Comparison of ENCODE assay signal across 1 cellular context in the genomic region with DNA sequence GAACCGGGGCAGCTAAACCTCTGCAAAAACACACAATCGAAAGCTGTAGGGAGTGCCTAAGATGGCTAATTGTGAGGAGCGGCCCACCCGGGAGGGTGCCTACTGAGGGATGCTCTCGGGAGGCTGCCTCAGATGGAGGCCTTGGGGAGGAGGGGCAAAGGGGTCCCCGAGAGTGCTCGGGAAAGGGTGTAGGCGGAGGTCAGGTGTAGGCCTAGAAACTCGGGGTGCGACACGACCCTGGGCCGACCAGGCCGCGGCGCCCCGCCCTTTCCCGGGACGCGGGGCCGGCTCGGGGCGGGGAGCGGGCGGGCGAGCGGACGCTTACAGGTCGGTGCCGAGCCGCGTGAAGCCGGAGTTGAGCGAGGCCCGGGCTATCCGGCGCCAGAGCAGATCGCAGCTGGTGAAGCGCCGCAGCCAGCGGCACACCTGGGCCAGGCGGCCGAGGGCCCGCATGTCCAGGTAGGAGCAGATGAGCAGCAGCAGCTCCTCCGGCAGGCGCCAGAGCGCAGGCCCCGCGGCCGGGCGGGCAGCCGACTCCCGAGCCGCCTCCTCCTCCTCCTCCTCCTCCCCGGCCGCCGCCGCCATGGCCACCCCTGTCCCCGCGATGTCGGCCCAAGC.
A peak's percentile ranks its signal among the peaks of the same experiment; 100 is the strongest.
TF ChIP-seq lines count a peak whose summit lies in the region.

No MANE protein-coding gene starts in this region.

TF ChIP-seq in HepG2, 621 proteins besides CTCF, POLR2A, EP300 and RAD21 (continued from another document):
- TF ChIP-seq, protein P1, sequence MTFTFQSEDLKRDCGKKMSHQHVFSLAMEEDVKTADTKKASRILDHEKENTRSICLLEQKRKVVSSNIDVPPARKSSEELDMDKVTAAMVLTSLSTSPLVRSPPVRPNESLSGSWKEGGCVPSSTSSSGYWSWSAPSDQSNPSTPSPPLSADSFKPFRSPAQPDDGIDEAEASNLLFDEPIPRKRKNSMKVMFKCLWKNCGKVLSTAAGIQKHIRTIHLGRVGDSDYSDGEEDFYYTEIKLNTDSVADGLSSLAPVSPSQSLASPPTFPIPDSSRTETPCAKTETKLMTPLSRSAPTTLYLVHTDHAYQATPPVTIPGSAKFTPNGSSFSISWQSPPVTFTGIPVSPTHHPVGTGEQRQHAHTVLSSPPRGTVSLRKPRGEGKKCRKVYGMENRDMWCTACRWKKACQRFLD (CRISPR knock-in tag; IDR thresholded peaks at IDR 0.05; ENCODE audit: borderline replicate concordance) = peak; percentile 34
- TF ChIP-seq, protein P2, sequence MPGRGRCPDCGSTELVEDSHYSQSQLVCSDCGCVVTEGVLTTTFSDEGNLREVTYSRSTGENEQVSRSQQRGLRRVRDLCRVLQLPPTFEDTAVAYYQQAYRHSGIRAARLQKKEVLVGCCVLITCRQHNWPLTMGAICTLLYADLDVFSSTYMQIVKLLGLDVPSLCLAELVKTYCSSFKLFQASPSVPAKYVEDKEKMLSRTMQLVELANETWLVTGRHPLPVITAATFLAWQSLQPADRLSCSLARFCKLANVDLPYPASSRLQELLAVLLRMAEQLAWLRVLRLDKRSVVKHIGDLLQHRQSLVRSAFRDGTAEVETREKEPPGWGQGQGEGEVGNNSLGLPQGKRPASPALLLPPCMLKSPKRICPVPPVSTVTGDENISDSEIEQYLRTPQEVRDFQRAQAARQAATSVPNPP (CRISPR knock-in tag; IDR thresholded peaks at IDR 0.05) = no peak
- TF ChIP-seq CHCHD3 (CRISPR knock-in tag; IDR thresholded peaks at IDR 0.05) = 0 out of 2 replicates have a peak, but pooled peaks have one; percentile 7
- peak; percentile 80; the same call in 1 of the 2 replicates for TF ChIP-seq ZNF773 (CRISPR knock-in tag; IDR thresholded peaks at IDR 0.05; ENCODE audit: borderline replicate concordance)
- TF ChIP-seq KDM2A (CRISPR knock-in tag; IDR thresholded peaks at IDR 0.05; ENCODE audit: borderline replicate concordance, low read depth) = peak; percentile 66
- no peak for TF ChIP-seq SMC3 (IDR thresholded peaks at IDR 0.05; ENCODE audit: low read length)
- no peak for TF ChIP-seq PCBP2 (optimal IDR thresholded peaks at IDR 0.05; ENCODE audit: low read depth, low read length, poor library complexity, severe bottlenecking)
- TF ChIP-seq ZNF329 (CRISPR knock-in tag; IDR thresholded peaks at IDR 0.05; ENCODE audit: low read depth) = peak; percentile 47; the same call in 1 of the 2 replicates
- 0 out of 2 replicates have a peak, but pooled peaks have one; percentile 36 for TF ChIP-seq EED (CRISPR knock-in tag; IDR thresholded peaks at IDR 0.05)
- TF ChIP-seq ZFX (CRISPR knock-in tag; IDR thresholded peaks at IDR 0.05; ENCODE audit: low read depth) = peak; percentile 100
- TF ChIP-seq MEF2D (CRISPR knock-in tag; IDR thresholded peaks at IDR 0.05) = no peak
- no peak for TF ChIP-seq KLF9 (CRISPR knock-in tag; IDR thresholded peaks at IDR 0.05; ENCODE audit: low read depth)
- no peak for TF ChIP-seq ZNF30 (CRISPR knock-in tag; IDR thresholded peaks at IDR 0.05)
- TF ChIP-seq TARDBP (CRISPR knock-in tag; IDR thresholded peaks at IDR 0.05) = peak; percentile 62; the same call in 1 of the 2 replicates
- TF ChIP-seq FUBP1 (CRISPR knock-in tag; IDR thresholded peaks at IDR 0.05; ENCODE audit: borderline replicate concordance) = no peak
- no peak for TF ChIP-seq NFE2L1 (CRISPR knock-in tag; IDR thresholded peaks at IDR 0.05; ENCODE audit: borderline replicate concordance)
- TF ChIP-seq THAP11 (CRISPR knock-in tag; IDR thresholded peaks at IDR 0.05) = peak; percentile 74
- no peak for TF ChIP-seq ZNF7 (CRISPR knock-in tag; IDR thresholded peaks at IDR 0.05)
- TF ChIP-seq ZNF616 (CRISPR knock-in tag; IDR thresholded peaks at IDR 0.05; ENCODE audit: low read depth) = peak; percentile 49; the same call in 1 of the 2 replicates
- TF ChIP-seq ZUFSP (CRISPR knock-in tag; IDR thresholded peaks at IDR 0.05; ENCODE audit: borderline replicate concordance) = no peak
- no peak for TF ChIP-seq HOXD1 (CRISPR knock-in tag; IDR thresholded peaks at IDR 0.05)
- peak; percentile 17; the same call in 1 of the 2 replicates for TF ChIP-seq AKAP8 (CRISPR knock-in tag; IDR thresholded peaks at IDR 0.05)
- peak; percentile 29; the same call in 1 of the 2 replicates for TF ChIP-seq AHDC1 (CRISPR knock-in tag; IDR thresholded peaks at IDR 0.05; ENCODE audit: borderline replicate concordance)
- peak; percentile 31; the same call in 1 of the 2 replicates for TF ChIP-seq ZNF441 (CRISPR knock-in tag; IDR thresholded peaks at IDR 0.05; ENCODE audit: borderline replicate concordance)
- peak; percentile 42; the same call in 1 of the 2 replicates for TF ChIP-seq MED1 (CRISPR knock-in tag; IDR thresholded peaks at IDR 0.05)
- peak; percentile 60 for TF ChIP-seq RBM22 (optimal IDR thresholded peaks at IDR 0.05; ENCODE audit: low read length)
- no peak for TF ChIP-seq SRSF4 (IDR thresholded peaks at IDR 0.05; ENCODE audit: low read depth, low read length, poor library complexity, severe bottlenecking)
- TF ChIP-seq NONO (IDR thresholded peaks at IDR 0.05) = no peak
- TF ChIP-seq NONO (CRISPR knock-in tag; conservative IDR thresholded peaks at IDR 0.05) = 0 out of 2 replicates have a peak, but pooled peaks have one; percentile 49
- TF ChIP-seq, protein P3, sequence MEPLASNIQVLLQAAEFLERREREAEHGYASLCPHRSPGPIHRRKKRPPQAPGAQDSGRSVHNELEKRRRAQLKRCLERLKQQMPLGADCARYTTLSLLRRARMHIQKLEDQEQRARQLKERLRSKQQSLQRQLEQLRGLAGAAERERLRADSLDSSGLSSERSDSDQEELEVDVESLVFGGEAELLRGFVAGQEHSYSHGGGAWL (CRISPR knock-in tag; IDR thresholded peaks at IDR 0.05) = peak; percentile 69; the same call in 1 of the 2 replicates
- peak; percentile 50; the same call in 1 of the 2 replicates for TF ChIP-seq TBX2 (CRISPR knock-in tag; IDR thresholded peaks at IDR 0.05; ENCODE audit: borderline replicate concordance)
- no peak for TF ChIP-seq HHEX (CRISPR knock-in tag; IDR thresholded peaks at IDR 0.05)
- TF ChIP-seq ZEB1 (IDR thresholded peaks at IDR 0.05; ENCODE audit: insufficient replicate concordance, low read depth) = no peak
- 0 out of 2 replicates have a peak, but pooled peaks have one; percentile 54 for TF ChIP-seq TBP (CRISPR knock-in tag; IDR thresholded peaks at IDR 0.05)
- 0 out of 2 replicates have a peak, but pooled peaks have one; percentile 15 for TF ChIP-seq ZNF557 (CRISPR knock-in tag; IDR thresholded peaks at IDR 0.05)
- no peak for TF ChIP-seq ZNF12 (CRISPR knock-in tag; IDR thresholded peaks at IDR 0.05)
- peak; percentile 30; the same call in 1 of the 2 replicates for TF ChIP-seq ELF3 (CRISPR knock-in tag; IDR thresholded peaks at IDR 0.05)
- TF ChIP-seq TAF15 (IDR thresholded peaks at IDR 0.05; ENCODE audit: low read depth, low read length, poor library complexity, severe bottlenecking) = no peak
- TF ChIP-seq MAF1 (CRISPR knock-in tag; IDR thresholded peaks at IDR 0.05; ENCODE audit: borderline replicate concordance) = no peak
- peak; percentile 66; the same call in 1 of the 2 replicates for TF ChIP-seq MXD4 (CRISPR knock-in tag; IDR thresholded peaks at IDR 0.05)
- no peak for TF ChIP-seq SETDB1 (CRISPR knock-in tag; IDR thresholded peaks at IDR 0.05; ENCODE audit: borderline replicate concordance)
- TF ChIP-seq FOXC1 (CRISPR knock-in tag; IDR thresholded peaks at IDR 0.05; ENCODE audit: borderline replicate concordance) = no peak
- TF ChIP-seq SRY (CRISPR knock-in tag; IDR thresholded peaks at IDR 0.05) = peak; percentile 43
- no peak for TF ChIP-seq SNAPC2 (CRISPR knock-in tag; IDR thresholded peaks at IDR 0.05)
- TF ChIP-seq ZNF580 (CRISPR knock-in tag; IDR thresholded peaks at IDR 0.05; ENCODE audit: borderline replicate concordance, low read depth) = no peak; the same call in 1 of the 2 replicates
- TF ChIP-seq BORCS8-MEF2B (CRISPR knock-in tag; IDR thresholded peaks at IDR 0.05) = peak; percentile 70; the same call in 1 of the 2 replicates
- no peak for TF ChIP-seq FOSL2 (CRISPR knock-in tag; IDR thresholded peaks at IDR 0.05)
- peak; percentile 23 for TF ChIP-seq AGO1 (IDR thresholded peaks at IDR 0.05; ENCODE audit: low read depth, low read length, poor library complexity, severe bottlenecking)
- TF ChIP-seq ZKSCAN8 (CRISPR knock-in tag; IDR thresholded peaks at IDR 0.05; ENCODE audit: borderline replicate concordance) = no peak
TF ChIP-seq in HepG2: peak in this region for 180.
